10 cellular contexts compared by ENCODE assay signal in genomic region chr6:125818225-125818657, GRCh38. TPM values are rescaled to one million over a fixed set of nuclear protein-coding genes. Genes with fewer than 3 reads are reported as not detected.
DNase-seq lines count a peak whose midpoint lies in the region; ATAC-seq and TF ChIP-seq lines count a peak whose summit lies in the region.
"Had no signal": no experiment of that assay in that cellular context is flagged by ENCODE, and none has a peak within 500 bp of the region (broad histone marks: within the 10 kb centered on the region; RNA-seq: fewer than 3 reads in every experiment).

No MANE protein-coding gene starts in this region.

- peaks cover 18% of the 10 kb centered on the region for H3K79me2 ChIP-seq in osteoblast (ENCODE audit: insufficient read depth, low read length)

- H3K27me3 Mint-ChIP-seq in activated naive CD8-positive, alpha-beta T cell treated with anti-CD3 and anti-CD28 coated beads, Interleukin-2, amount 50 U/mL, for 24 hours = no peaks in the 10 kb centered on the region

- peaks cover 42% of the 10 kb centered on the region for H3K4me1 ChIP-seq in osteoblast (ENCODE audit: insufficient read depth, low read length)

- H2AFZ ChIP-seq in osteoblast (ENCODE audit: low read length) = peak overlapping the region; percentile 62

- peak overlapping the region; percentile 66 for H3K4me2 ChIP-seq in osteoblast (ENCODE audit: insufficient read depth, low read length)
- H3K4me2 ChIP-seq: KMS-11 had no signal

- H3K9me3 Mint-ChIP-seq in activated naive CD8-positive, alpha-beta T cell treated with anti-CD3 and anti-CD28 coated beads, Interleukin-2, amount 50 U/mL, for 24 hours = no peaks in the 10 kb centered on the region

- TF ChIP-seq CTCF in GM12864 (IDR thresholded peaks at IDR 0.05; ENCODE audit: low read depth, low read length, missing control alignments) = no peak
- no peak for TF ChIP-seq CTCF in osteoblast (IDR thresholded peaks at IDR 0.05; ENCODE audit: extremely low read depth, low read depth, low read length)

- H3K4me1 Mint-ChIP-seq in activated naive CD8-positive, alpha-beta T cell treated with anti-CD3 and anti-CD28 coated beads, Interleukin-2, amount 50 U/mL, for 24 hours = peaks cover 54% of the 10 kb centered on the region

- H3K4me3 ChIP-seq in GM12864 (ENCODE audit: low read depth, low read length) = peak overlapping the region; percentile 14
- peak overlapping the region; percentile 12 for H3K4me3 ChIP-seq in osteoblast (ENCODE audit: insufficient read depth, low read length)

- H3K27ac Mint-ChIP-seq in activated naive CD8-positive, alpha-beta T cell treated with anti-CD3 and anti-CD28 coated beads, Interleukin-2, amount 50 U/mL, for 24 hours = peak overlapping the region; percentile 7

- H3K27me3 ChIP-seq in osteoblast (ENCODE audit: insufficient read depth, low read length) = no peaks in the 10 kb centered on the region

- H3K36me3 ChIP-seq in osteoblast (ENCODE audit: insufficient read depth, low read length) = peaks cover 10% of the 10 kb centered on the region

- DNase-seq in GM12864 (ENCODE audit: low read depth) = no peak
- DNase-seq in activated naive CD8-positive, alpha-beta T cell treated with anti-CD3 and anti-CD28 coated beads, Interleukin-2, amount 50 U/mL, for 24 hours = no peak
- no peak for DNase-seq in osteoblast (ENCODE audit: insufficient read length, low spot score, missing footprints)
- DNase-seq in glomerular visceral epithelial cell (ENCODE audit: extremely low spot score) = no peak
- no peak for DNase-seq in HuH-7.5 (ENCODE audit: low spot score)
- no peak for DNase-seq in NK-92 treated with Interleukin-12 subunit alpha and Interleukin-12 subunit beta, amount 100 ng/mL, for 24 hours (lab: John Stamatoyannopoulos, UW)
- DNase-seq in NCI-H2029 treated with DMSO at 0.1 percent for 48 hours (lab: John Stamatoyannopoulos, UW) = no peak
- DNase-seq: SW 1271 had no signal

- ATAC-seq in GM21717 (IDR thresholded peaks at IDR 0.05; ENCODE audit: unreplicated experiment) = peak; percentile 50
- no peak for ATAC-seq in activated naive CD8-positive, alpha-beta T cell treated with anti-CD3 and anti-CD28 coated beads, Interleukin-2, amount 50 U/mL, for 24 hours

- H3K36me3 Mint-ChIP-seq in activated naive CD8-positive, alpha-beta T cell treated with anti-CD3 and anti-CD28 coated beads, Interleukin-2, amount 50 U/mL, for 24 hours (ENCODE audit: low read depth) = peaks cover 41% of the 10 kb centered on the region

- H3K4me3 Mint-ChIP-seq in activated naive CD8-positive, alpha-beta T cell treated with anti-CD3 and anti-CD28 coated beads, Interleukin-2, amount 50 U/mL, for 24 hours = no peak overlapping the region

- peak overlapping the region; percentile 42 for H3K27ac ChIP-seq in osteoblast (ENCODE audit: low read depth, low read length)
- H3K27ac ChIP-seq: KMS-11 had no signal

- no peaks in the 10 kb centered on the region for H4K20me1 ChIP-seq in osteoblast (ENCODE audit: insufficient read depth, low read length)

- no peaks in the 10 kb centered on the region for H3K9me3 ChIP-seq in osteoblast (ENCODE audit: low read depth, low read length)

RNA-seq across cellular contexts. Expression of gene NCOA7, which starts 27.5 kb away (rescaled TPM):
- 30.4 and 34.0 TPM in 2 replicates for total RNA-seq in osteoblast
